1 cellular context compared by ENCODE assay signal in the genomic region with DNA sequence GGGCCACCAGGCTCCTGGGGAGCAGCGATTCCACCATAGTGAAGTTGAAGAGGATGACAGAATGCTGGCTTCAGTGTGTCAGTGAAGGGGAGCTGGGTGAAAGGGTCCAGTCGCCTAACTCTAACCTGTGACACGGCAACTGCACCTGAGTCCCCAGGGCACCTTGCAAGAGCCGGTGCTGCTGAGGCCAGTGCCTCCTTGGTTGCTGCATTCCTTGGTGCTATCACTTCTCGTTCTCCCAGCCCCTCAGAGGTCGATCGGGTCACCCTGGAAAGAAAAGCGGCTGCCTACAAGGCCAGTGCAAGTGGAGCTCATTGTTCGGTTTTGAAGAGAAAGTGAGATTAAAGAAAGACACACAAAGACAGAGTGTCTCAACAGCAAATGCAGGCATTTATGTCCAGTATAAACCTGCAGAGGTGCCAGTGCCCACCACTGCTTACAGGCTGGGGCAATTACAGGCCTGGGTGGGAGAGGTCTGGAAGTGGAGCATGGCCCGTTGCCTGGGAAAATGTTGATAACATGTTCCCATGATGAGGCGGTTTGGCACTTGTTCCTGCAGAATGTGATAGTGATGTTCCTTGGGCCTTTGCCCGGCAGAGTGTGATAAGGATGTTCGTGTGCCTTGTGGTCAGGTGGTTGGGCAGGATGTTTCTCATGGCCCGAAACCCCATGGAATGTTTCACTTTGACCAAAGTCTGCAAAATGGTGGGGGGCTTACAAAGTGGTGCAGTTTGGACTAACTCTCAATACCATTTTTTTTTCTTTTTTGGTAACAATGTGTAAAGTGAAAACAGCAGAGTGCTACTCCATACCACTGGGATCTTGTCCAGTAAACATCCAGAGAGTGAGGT.
TF ChIP-seq lines count a peak whose summit lies in the region.

No MANE protein-coding gene starts in this region.

TF ChIP-seq in K562, 482 proteins besides CTCF, POLR2A, EP300 and RAD21 (continued from another document and continues in another):
- TF ChIP-seq ZEB2 (IDR thresholded peaks at IDR 0.05), result 0 out of 2 replicates have a peak, but pooled peaks have one; percentile 56
- TF ChIP-seq ZFX (CRISPR knock-in tag; IDR thresholded peaks at IDR 0.05), result peak; percentile 72
- peak; percentile 79 for TF ChIP-seq HEY1 (CRISPR knock-in tag; IDR thresholded peaks at IDR 0.05; ENCODE audit: borderline replicate concordance)
- no peak for TF ChIP-seq PCBP1 (IDR thresholded peaks at IDR 0.05; ENCODE audit: low read depth, low read length, poor library complexity, severe bottlenecking)
- peak; percentile 92 for TF ChIP-seq MTA2 (IDR thresholded peaks at IDR 0.05; ENCODE audit: low read depth)
- TF ChIP-seq, protein P1, sequence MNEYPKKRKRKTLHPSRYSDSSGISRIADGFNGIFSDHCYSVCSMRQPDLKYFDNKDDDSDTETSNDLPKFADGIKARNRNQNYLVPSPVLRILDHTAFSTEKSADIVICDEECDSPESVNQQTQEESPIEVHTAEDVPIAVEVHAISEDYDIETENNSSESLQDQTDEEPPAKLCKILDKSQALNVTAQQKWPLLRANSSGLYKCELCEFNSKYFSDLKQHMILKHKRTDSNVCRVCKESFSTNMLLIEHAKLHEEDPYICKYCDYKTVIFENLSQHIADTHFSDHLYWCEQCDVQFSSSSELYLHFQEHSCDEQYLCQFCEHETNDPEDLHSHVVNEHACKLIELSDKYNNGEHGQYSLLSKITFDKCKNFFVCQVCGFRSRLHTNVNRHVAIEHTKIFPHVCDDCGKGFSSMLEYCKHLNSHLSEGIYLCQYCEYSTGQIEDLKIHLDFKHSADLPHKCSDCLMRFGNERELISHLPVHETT (CRISPR knock-in tag; conservative IDR thresholded peaks at IDR 0.05 in 1 of 2, IDR thresholded peaks at IDR 0.05 in 1 of 2), result peak in 1 of 2 experiments; percentile 91; a peak in 2 of 4 replicates
- peak; percentile 95 for TF ChIP-seq CTBP1 (IDR thresholded peaks at IDR 0.05; ENCODE audit: borderline replicate concordance)
- TF ChIP-seq ZFP1 (CRISPR knock-in tag; IDR thresholded peaks at IDR 0.05), result no peak
- TF ChIP-seq ZSCAN32 (CRISPR knock-in tag; IDR thresholded peaks at IDR 0.05), result no peak
- no peak for TF ChIP-seq NFATC3 (IDR thresholded peaks at IDR 0.05)
- TF ChIP-seq ZNF551 (CRISPR knock-in tag; IDR thresholded peaks at IDR 0.05), result no peak
- no peak for TF ChIP-seq FUS (optimal IDR thresholded peaks at IDR 0.05; ENCODE audit: low read depth, low read length)
- no peak for TF ChIP-seq HMG20B (CRISPR knock-in tag; IDR thresholded peaks at IDR 0.05)
- TF ChIP-seq NCOA4 (IDR thresholded peaks at IDR 0.05; ENCODE audit: partially characterized antibody), result no peak
- TF ChIP-seq RCOR1 (IDR thresholded peaks at IDR 0.05; ENCODE audit: borderline replicate concordance in 1 of 2, low read depth in 2 of 2, low read length in 2 of 2), result peak; percentile 67 to 94; a peak in 3 of 4 replicates
- TF ChIP-seq MYNN (IDR thresholded peaks at IDR 0.05), result peak; percentile 96
- TF ChIP-seq MYNN (CRISPR knock-in tag; IDR thresholded peaks at IDR 0.05), result no peak
- no peak for TF ChIP-seq ARHGAP35 (IDR thresholded peaks at IDR 0.05; ENCODE audit: partially characterized antibody)
- no peak for TF ChIP-seq ADNP (tag; IDR thresholded peaks at IDR 0.05)
- TF ChIP-seq L3MBTL2 (IDR thresholded peaks at IDR 0.05), result peak; percentile 75; the same call in 1 of the 2 replicates
- no peak for TF ChIP-seq ZZZ3 (IDR thresholded peaks at IDR 0.05)
- TF ChIP-seq CBFB (CRISPR knock-in tag; IDR thresholded peaks at IDR 0.05), result no peak
- peak in 1 of 2 experiments; percentile 89; a peak in 2 of 4 replicates for TF ChIP-seq HDAC1 (IDR thresholded peaks at IDR 0.05)
- no peak for TF ChIP-seq TCF7L2 (IDR thresholded peaks at IDR 0.05; ENCODE audit: low read depth, low read length)
- TF ChIP-seq, protein P2, sequence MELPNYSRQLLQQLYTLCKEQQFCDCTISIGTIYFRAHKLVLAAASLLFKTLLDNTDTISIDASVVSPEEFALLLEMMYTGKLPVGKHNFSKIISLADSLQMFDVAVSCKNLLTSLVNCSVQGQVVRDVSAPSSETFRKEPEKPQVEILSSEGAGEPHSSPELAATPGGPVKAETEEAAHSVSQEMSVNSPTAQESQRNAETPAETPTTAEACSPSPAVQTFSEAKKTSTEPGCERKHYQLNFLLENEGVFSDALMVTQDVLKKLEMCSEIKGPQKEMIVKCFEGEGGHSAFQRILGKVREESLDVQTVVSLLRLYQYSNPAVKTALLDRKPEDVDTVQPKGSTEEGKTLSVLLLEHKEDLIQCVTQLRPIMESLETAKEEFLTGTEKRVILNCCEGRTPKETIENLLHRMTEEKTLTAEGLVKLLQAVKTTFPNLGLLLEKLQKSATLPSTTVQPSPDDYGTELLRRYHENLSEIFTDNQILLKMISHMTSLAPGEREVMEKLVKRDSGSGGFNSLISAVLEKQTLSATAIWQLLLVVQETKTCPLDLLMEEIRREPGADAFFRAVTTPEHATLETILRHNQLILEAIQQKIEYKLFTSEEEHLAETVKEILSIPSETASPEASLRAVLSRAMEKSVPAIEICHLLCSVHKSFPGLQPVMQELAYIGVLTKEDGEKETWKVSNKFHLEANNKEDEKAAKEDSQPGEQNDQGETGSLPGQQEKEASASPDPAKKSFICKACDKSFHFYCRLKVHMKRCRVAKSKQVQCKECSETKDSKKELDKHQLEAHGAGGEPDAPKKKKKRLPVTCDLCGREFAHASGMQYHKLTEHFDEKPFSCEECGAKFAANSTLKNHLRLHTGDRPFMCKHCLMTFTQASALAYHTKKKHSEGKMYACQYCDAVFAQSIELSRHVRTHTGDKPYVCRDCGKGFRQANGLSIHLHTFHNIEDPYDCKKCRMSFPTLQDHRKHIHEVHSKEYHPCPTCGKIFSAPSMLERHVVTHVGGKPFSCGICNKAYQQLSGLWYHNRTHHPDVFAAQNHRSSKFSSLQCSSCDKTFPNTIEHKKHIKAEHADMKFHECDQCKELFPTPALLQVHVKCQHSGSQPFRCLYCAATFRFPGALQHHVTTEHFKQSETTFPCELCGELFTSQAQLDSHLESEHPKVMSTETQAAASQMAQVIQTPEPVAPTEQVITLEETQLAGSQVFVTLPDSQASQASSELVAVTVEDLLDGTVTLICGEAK (IDR thresholded peaks at IDR 0.05), result no peak
- TF ChIP-seq, protein P2 (CRISPR knock-in tag; IDR thresholded peaks at IDR 0.05), result no peak
- TF ChIP-seq, protein P3, sequence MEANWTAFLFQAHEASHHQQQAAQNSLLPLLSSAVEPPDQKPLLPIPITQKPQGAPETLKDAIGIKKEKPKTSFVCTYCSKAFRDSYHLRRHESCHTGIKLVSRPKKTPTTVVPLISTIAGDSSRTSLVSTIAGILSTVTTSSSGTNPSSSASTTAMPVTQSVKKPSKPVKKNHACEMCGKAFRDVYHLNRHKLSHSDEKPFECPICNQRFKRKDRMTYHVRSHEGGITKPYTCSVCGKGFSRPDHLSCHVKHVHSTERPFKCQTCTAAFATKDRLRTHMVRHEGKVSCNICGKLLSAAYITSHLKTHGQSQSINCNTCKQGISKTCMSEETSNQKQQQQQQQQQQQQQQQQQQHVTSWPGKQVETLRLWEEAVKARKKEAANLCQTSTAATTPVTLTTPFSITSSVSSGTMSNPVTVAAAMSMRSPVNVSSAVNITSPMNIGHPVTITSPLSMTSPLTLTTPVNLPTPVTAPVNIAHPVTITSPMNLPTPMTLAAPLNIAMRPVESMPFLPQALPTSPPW (CRISPR knock-in tag; IDR thresholded peaks at IDR 0.05), result peak; percentile 71
- no peak for TF ChIP-seq ZNF217 (CRISPR knock-in tag; IDR thresholded peaks at IDR 0.05)
- no peak for TF ChIP-seq CCAR2 (IDR thresholded peaks at IDR 0.05; ENCODE audit: low read depth, low read length)
- TF ChIP-seq SNIP1 (IDR thresholded peaks at IDR 0.05; ENCODE audit: low read depth), result no peak
- peak; percentile 89 for TF ChIP-seq PML (IDR thresholded peaks at IDR 0.05; ENCODE audit: low read length)
- TF ChIP-seq ZNF316 (IDR thresholded peaks at IDR 0.05), result no peak
- no peak for TF ChIP-seq PTBP1 (IDR thresholded peaks at IDR 0.05; ENCODE audit: low read depth, low read length)
- TF ChIP-seq CREBBP (IDR thresholded peaks at IDR 0.05; ENCODE audit: low read depth, low read length), result no peak
- peak; percentile 92 for TF ChIP-seq RUNX1 (IDR thresholded peaks at IDR 0.05; ENCODE audit: low read depth)
- no peak for TF ChIP-seq KLF10 (CRISPR knock-in tag; IDR thresholded peaks at IDR 0.05)
- TF ChIP-seq NFE2L1 (tag; IDR thresholded peaks at IDR 0.05; ENCODE audit: borderline replicate concordance, low read depth), result 0 out of 2 replicates have a peak, but pooled peaks have one; percentile 7
- TF ChIP-seq, protein P4, sequence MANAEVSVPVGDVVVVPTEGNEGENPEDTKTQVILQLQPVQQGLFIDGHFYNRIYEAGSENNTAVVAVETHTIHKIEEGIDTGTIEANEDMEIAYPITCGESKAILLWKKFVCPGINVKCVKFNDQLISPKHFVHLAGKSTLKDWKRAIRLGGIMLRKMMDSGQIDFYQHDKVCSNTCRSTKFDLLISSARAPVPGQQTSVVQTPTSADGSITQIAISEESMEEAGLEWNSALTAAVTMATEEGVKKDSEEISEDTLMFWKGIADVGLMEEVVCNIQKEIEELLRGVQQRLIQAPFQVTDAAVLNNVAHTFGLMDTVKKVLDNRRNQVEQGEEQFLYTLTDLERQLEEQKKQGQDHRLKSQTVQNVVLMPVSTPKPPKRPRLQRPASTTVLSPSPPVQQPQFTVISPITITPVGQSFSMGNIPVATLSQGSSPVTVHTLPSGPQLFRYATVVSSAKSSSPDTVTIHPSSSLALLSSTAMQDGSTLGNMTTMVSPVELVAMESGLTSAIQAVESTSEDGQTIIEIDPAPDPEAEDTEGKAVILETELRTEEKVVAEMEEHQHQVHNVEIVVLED (CRISPR knock-in tag; IDR thresholded peaks at IDR 0.05), result peak; percentile 38; the same call in 1 of the 2 replicates
- TF ChIP-seq GABPA (tag; conservative IDR thresholded peaks at IDR 0.05; ENCODE audit: low read depth), result 0 out of 2 replicates have a peak, but pooled peaks have one; percentile 2
- no peak for TF ChIP-seq EHMT2 (IDR thresholded peaks at IDR 0.05)
- TF ChIP-seq, protein P5, sequence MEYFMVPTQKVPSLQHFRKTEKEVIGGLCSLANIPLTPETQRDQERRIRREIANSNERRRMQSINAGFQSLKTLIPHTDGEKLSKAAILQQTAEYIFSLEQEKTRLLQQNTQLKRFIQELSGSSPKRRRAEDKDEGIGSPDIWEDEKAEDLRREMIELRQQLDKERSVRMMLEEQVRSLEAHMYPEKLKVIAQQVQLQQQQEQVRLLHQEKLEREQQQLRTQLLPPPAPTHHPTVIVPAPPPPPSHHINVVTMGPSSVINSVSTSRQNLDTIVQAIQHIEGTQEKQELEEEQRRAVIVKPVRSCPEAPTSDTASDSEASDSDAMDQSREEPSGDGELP (CRISPR knock-in tag; IDR thresholded peaks at IDR 0.05; ENCODE audit: borderline replicate concordance), result no peak
- TF ChIP-seq OTX1 (CRISPR knock-in tag; IDR thresholded peaks at IDR 0.05), result peak; percentile 54; the same call in 1 of the 2 replicates
- TF ChIP-seq ZNF668 (CRISPR knock-in tag; IDR thresholded peaks at IDR 0.05), result no peak
